ENCODE assay signal across 15 cellular contexts in the genomic region with DNA sequence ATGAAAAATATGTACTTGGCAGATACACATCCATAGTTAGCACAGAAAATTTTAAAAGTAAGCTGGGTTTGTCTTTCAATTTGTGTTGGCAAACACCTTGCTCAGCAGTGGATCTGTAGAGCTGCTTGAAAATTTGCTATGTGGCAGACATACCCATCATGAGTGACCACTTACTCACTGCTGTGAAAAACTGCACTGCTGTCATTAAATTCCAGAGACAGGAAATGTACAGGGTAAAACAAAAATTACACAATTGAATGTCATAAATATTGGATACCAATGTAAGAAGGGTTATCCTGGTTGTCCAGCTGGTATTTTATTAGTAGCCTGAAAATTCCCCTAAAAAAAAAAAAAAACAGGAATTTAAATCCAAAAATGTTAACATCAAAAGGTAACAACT. TPM values are rescaled to one million over a fixed set of nuclear protein-coding genes. Genes with fewer than 3 reads are reported as not detected.
DNase-seq lines count a peak whose midpoint lies in the region; TF ChIP-seq lines count a peak whose summit lies in the region.
"Had no signal": no experiment of that assay in that cellular context is flagged by ENCODE, and none has a peak within 500 bp of the region (broad histone marks: within the 10 kb centered on the region; RNA-seq: fewer than 3 reads in every experiment).

No MANE protein-coding gene starts in this region.

- CTCF ChIA-PET in AG04449 (lab: Yijun Ruan, JAX) (interaction anchor here (1.0 to 7.4 kb wide), 6 partner anchors 8 to 319 kb away, joined by 3 to 56 read pairs (median 4); no protein-coding TSS in a partner anchor), RWPE1 (lab: Yijun Ruan, JAX) (interaction anchor here (0.7 kb wide), 1 partner anchor 785 kb away, joined by 5 read pairs; the partner anchor contains the start of gene MPP4)

- H3K4me3 ChIP-seq in AG04449 (ENCODE audit: low read depth, low read length) = no peak overlapping the region
- no peak overlapping the region for H3K4me3 ChIP-seq in lower leg skin (ENCODE audit: low read depth, poor library complexity, severe bottlenecking)
- H3K4me3 ChIP-seq: prostate gland, SK-N-MC, tibial artery had no signal

- POLR2A ChIA-PET in AG04449 (lab: Yijun Ruan, JAX) (interaction anchor here (0.6 kb wide), 1 partner anchor 217 kb away, joined by 3 read pairs; no protein-coding TSS in a partner anchor), RWPE1 (lab: Yijun Ruan, JAX; ENCODE audit: low non-redundant PET) (no interaction called here)

- H3K27ac ChIP-seq in RWPE1 = no peak overlapping the region
- H3K27ac ChIP-seq: C4-2B, prostate gland, SK-N-MC, tibial artery, WERI-Rb-1 had no signal

- no peak for TF ChIP-seq POLR2A in lower leg skin (IDR thresholded peaks at IDR 0.05)

- no peak for TF ChIP-seq CTCF in AG04449 (IDR thresholded peaks at IDR 0.05; ENCODE audit: insufficient read depth, low read length, missing control alignments)
- TF ChIP-seq CTCF in lower leg skin (IDR thresholded peaks at IDR 0.05) = no peak
- no peak for TF ChIP-seq CTCF in RWPE1 (conservative IDR thresholded peaks at IDR 0.05; ENCODE audit: low read depth)

- DNase-seq in AG04449 (ENCODE audit: low read depth, low spot score) (peak; percentile 66), GM04504 (ENCODE audit: low read depth) (peak; percentile 47), amniotic stem cell (lab: John Stamatoyannopoulos, UW) (peak; percentile 18), iris pigment epithelial cell (ENCODE audit: low read depth) (peak; percentile 86), lower leg skin (ENCODE audit: low spot score in 2 of 2) (no peak), RWPE1 (ENCODE audit: low spot score) (no peak), AML-193 (lab: John Stamatoyannopoulos, UW) (no peak), NCI-H187 treated with DMSO at 0.1 percent for 48 hours (lab: John Stamatoyannopoulos, UW) (no peak)
- DNase-seq: activated CD8-positive, alpha-beta memory T cell treated with anti-CD3 and anti-CD28 coated beads, Interleukin-2, amount 50 U/mL, for 4 hours; NCI-H1092; tibial artery; WERI-Rb-1 had no signal

- intact Hi-C loops in lower leg skin (cut with DNase I; ENCODE audit: low total_unique reads) = no loop called here

RNA-seq across cellular contexts. Expression of gene NIF3L1, which starts 24.5 kb away (rescaled TPM):
- total RNA-seq in lower leg skin = 10 to 100 TPM; 19.1 to 41.2 (median 25.2) TPM

RNA-seq across cellular contexts. Expression of gene PPIL3, which starts 24.8 kb away (rescaled TPM):
- 10 to 100 TPM; 12.6 to 32.5 (median 20.6) TPM for total RNA-seq in lower leg skin

RNA-seq across cellular contexts. Expression of gene CLK1, which starts 49.2 kb away (rescaled TPM):
- 100 to 1,000 TPM in 3 of 4 donors, 10 to 100 TPM in 1; 86.0 to 307 (median 205) TPM for total RNA-seq in lower leg skin

RNA-seq across cellular contexts. Expression of gene ORC2, which starts 49.8 kb away (rescaled TPM):
- 10 to 100 TPM; 10.1 to 20.8 (median 15.5) TPM for total RNA-seq in lower leg skin

Comparison
In these comparisons a context has a peak if more than half of its experiments do, and no peak if none do; other contexts are left out.
1. DNase-seq: peak in AG04449 (single experiment), GM04504 (single experiment), amniotic stem cell (single experiment) and iris pigment epithelial cell (single experiment); none in lower leg skin (0 of 2), RWPE1 (single experiment), AML-193 (0 of 2) and NCI-H187 treated with DMSO at 0.1 percent for 48 hours (single experiment).